In the genomic region with DNA sequence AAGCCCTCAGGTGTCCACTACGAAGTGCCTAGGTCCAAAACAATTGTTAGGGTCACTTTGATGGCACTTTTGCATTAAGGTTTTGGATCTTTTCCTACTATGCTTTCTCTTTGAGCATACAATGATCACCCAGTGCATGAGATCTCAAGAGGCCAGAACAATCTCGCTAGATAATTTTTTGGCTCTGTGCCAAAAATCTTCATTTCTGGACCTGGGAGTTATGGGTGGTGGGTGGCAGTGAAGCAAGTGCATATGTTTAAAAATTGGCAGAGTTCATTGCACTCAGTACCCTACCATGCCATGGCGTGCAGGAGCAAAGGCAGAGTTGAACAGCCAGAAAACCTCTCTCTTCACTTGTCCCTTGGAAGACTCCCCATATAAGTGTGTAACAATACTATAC, we compare ENCODE assay signal across 32 cellular contexts.
"Had no signal": no experiment of that assay in that cellular context is flagged by ENCODE, and none has a peak within 500 bp of the region (broad histone marks: within the 10 kb centered on the region; RNA-seq: fewer than 3 reads in every experiment).

No MANE protein-coding gene starts in this region.

- FAIRE-seq: colon had no signal

- H3K27ac ChIP-seq: brain microvascular endothelial cell, Peyer's patch, SJSA1, WERI-Rb-1 had no signal

- ATAC-seq: activated CD8-positive, alpha-beta T cell treated with anti-CD3 and anti-CD28 coated beads for 36 hours; activated T-cell treated with anti-CD3 and anti-CD28 coated beads, Interleukin-2, amount 50 U/mL, for 72 hours; activated T-helper 17 cell treated with anti-CD3 and anti-CD28 coated beads, Interleukin-2, amount 50 U/mL, for 72 hours; PC-3 had no signal

- H3K4me1 ChIP-seq: Peyer's patch, SJSA1 had no signal

- H3K27me3 ChIP-seq: brain microvascular endothelial cell, Peyer's patch, SJSA1 had no signal

- H3K36me3 ChIP-seq: brain microvascular endothelial cell, Peyer's patch, SJSA1, WERI-Rb-1 had no signal

- H3K4me3 ChIP-seq: Peyer's patch, SJSA1 had no signal

- DNase-seq: activated CD4-positive, alpha-beta T cell treated with anti-CD3 and anti-CD28 coated beads for 1 hour; activated CD4-positive, alpha-beta T cell treated with anti-CD3 and anti-CD28 coated beads for 48 hours; activated CD4-positive, CD25-positive, alpha-beta regulatory T cell; activated CD8-positive, alpha-beta T cell treated with anti-CD3 and anti-CD28 coated beads for 36 hours; activated effector memory CD4-positive, alpha-beta T cell treated with anti-CD3 and anti-CD28 coated beads, Interleukin-2, amount 50 U/mL, for 16 hours; activated naive CD4-positive, alpha-beta T cell; activated naive CD4-positive, alpha-beta T cell treated with anti-CD3 and anti-CD28 coated beads, Interleukin-2, amount 50 U/mL, for 16 hours; activated naive CD8-positive, alpha-beta T cell treated with anti-CD3 and anti-CD28 coated beads for 36 hours; activated T-cell treated with anti-CD3 and anti-CD28 coated beads, Interleukin-2, amount 50 U/mL, for 1 hour; activated T-cell treated with anti-CD3 and anti-CD28 coated beads, Interleukin-2, amount 50 U/mL, for 72 hours; amniotic stem cell; aorta; brain microvascular endothelial cell; central memory CD4-positive, alpha-beta T cell; NCI-H1105; NCI-H1417 treated with DMSO at 0.1 percent for 48 hours; NCI-H187 treated with DMSO at 0.1 percent for 48 hours; NCI-H2081; NCI-H446 treated with DMSO at 0.1 percent for 48 hours; NCI-H524; NCI-H69; NCI-H82; NK-92 treated with Interleukin-12 subunit alpha and Interleukin-12 subunit beta, amount 100 ng/mL, for 24 hours; PC-3; Peyer's patch; RPMI8226; SHP77 treated with DMSO at 0.1 percent for 48 hours; T1000; WERI-Rb-1 had no signal

- H3K9me3 ChIP-seq: Peyer's patch, SJSA1 had no signal
